24 cellular contexts compared by ENCODE assay signal in the genomic region with DNA sequence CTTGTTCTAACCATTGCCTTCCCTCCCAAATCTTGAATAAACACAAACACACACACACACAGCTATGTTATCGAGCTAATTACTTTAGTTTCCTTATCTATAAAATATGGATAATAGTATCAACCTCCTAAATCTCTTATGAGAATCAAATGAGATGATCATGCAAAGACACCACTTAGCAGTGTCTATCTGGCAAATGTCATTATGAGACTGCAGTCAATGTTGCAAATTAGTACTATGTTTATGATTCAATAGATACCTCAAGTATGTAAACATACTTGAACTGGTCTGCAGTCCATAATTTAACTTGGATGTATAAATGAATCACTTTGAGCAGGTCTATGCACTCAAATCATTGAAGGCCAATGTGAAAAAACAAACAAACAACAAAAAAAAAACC. TPM values are rescaled to one million over a fixed set of nuclear protein-coding genes. Genes with fewer than 3 reads are reported as not detected.
"Had no signal": no experiment of that assay in that cellular context is flagged by ENCODE, and none has a peak within 500 bp of the region (broad histone marks: within the 10 kb centered on the region; RNA-seq: fewer than 3 reads in every experiment).

No MANE protein-coding gene starts in this region.

- H3K36me3 ChIP-seq: esophagus squamous epithelium, left ventricle myocardium inferior, lower lobe of right lung, neural progenitor cell, pancreas, thoracic aorta had no signal

- H2AFZ ChIP-seq: neural progenitor cell had no signal

- H3K27me3 ChIP-seq: esophagus squamous epithelium, foreskin keratinocyte, neural progenitor cell, pancreas had no signal

- H3K9me3 ChIP-seq: lower lobe of right lung, pancreas, thoracic aorta had no signal

- H3K9me3 Mint-ChIP-seq: dendritic cell treated with granulocyte-macrophage colony-stimulating factor and Interleukin-4, amounts not matched to agents 40 ng/mL and 50 ng/mL, for 4 days; effector memory CD8-positive, alpha-beta T cell; natural killer cell treated with Interleukin-12 subunit alpha and Interleukin-12 subunit beta and Interleukin-15 and Interleukin-18, amount 100 ng/mL, for 72 hours; type B pancreatic cell had no signal

- H3K4me2 ChIP-seq: neural progenitor cell had no signal

- H3K4me3 Mint-ChIP-seq: dendritic cell treated with granulocyte-macrophage colony-stimulating factor and Interleukin-4, amounts not matched to agents 40 ng/mL and 50 ng/mL, for 4 days; effector memory CD8-positive, alpha-beta T cell; immature natural killer cell; memory B cell; natural killer cell treated with Interleukin-12 subunit alpha and Interleukin-12 subunit beta and Interleukin-15 and Interleukin-18, amount 100 ng/mL, for 72 hours; neural progenitor cell; stimulated activated memory B cell treated with anti-CD40 and anti-IgM and Interleukin-4, amounts not matched to agents 10 μg/mL and 1 μg/mL and 100 μg/mL, for 72 hours; stimulated activated naive CD8-positive, alpha-beta T cell treated with anti-CD3 and anti-CD28 coated beads, Interleukin-15, amount 100 ng/mL, for 72 hours; type B pancreatic cell had no signal

- H3K27ac ChIP-seq: epithelial cell of prostate, esophagus squamous epithelium, foreskin keratinocyte, left ventricle myocardium inferior, lower lobe of right lung, neural progenitor cell, pancreas, thoracic aorta had no signal

- H3K4me3 ChIP-seq: esophagus squamous epithelium, left ventricle myocardium inferior, lower lobe of right lung, neural progenitor cell, pancreas, thoracic aorta had no signal

- H3K4me1 ChIP-seq: esophagus squamous epithelium, foreskin keratinocyte, left ventricle myocardium inferior, lower lobe of right lung, pancreas had no signal

- H3K36me3 Mint-ChIP-seq: stimulated activated memory B cell treated with anti-CD40 and anti-IgM and Interleukin-4, amounts not matched to agents 10 μg/mL and 1 μg/mL and 100 μg/mL, for 72 hours; type B pancreatic cell had no signal

- H3K4me1 Mint-ChIP-seq: memory B cell; stimulated activated memory B cell treated with anti-CD40 and anti-IgM and Interleukin-4, amounts not matched to agents 10 μg/mL and 1 μg/mL and 100 μg/mL, for 72 hours; stimulated activated naive CD8-positive, alpha-beta T cell treated with anti-CD3 and anti-CD28 coated beads, Interleukin-15, amount 100 ng/mL, for 72 hours had no signal

- H3K27ac Mint-ChIP-seq: dendritic cell treated with granulocyte-macrophage colony-stimulating factor and Interleukin-4, amounts not matched to agents 40 ng/mL and 50 ng/mL, for 4 days; effector memory CD8-positive, alpha-beta T cell; immature natural killer cell; memory B cell; natural killer cell treated with Interleukin-12 subunit alpha and Interleukin-12 subunit beta and Interleukin-15 and Interleukin-18, amount 100 ng/mL, for 72 hours; neural progenitor cell; progenitor cell of endocrine pancreas; stimulated activated memory B cell treated with anti-CD40 and anti-IgM and Interleukin-4, amounts not matched to agents 10 μg/mL and 1 μg/mL and 100 μg/mL, for 72 hours; stimulated activated naive CD8-positive, alpha-beta T cell treated with anti-CD3 and anti-CD28 coated beads, Interleukin-15, amount 100 ng/mL, for 72 hours; type B pancreatic cell had no signal

- DNase-seq: effector memory CD8-positive, alpha-beta T cell; esophagus squamous epithelium; foreskin keratinocyte; immature natural killer cell; kidney; left cardiac atrium; left ventricle myocardium inferior; lower lobe of right lung; midbrain; nucleus accumbens; pancreas; right cardiac atrium; stimulated activated CD4-positive, alpha-beta T cell treated with anti-CD3 and anti-CD28 coated beads, Interleukin-4, amount 100 ng/mL, for 1 hour; stimulated activated naive CD8-positive, alpha-beta T cell treated with anti-CD3 and anti-CD28 coated beads, Interleukin-15, amount 100 ng/mL, for 72 hours; substantia nigra had no signal

- H3K9ac ChIP-seq: neural progenitor cell had no signal

- H3K27me3 Mint-ChIP-seq: dendritic cell treated with granulocyte-macrophage colony-stimulating factor and Interleukin-4, amounts not matched to agents 40 ng/mL and 50 ng/mL, for 4 days; memory B cell; natural killer cell treated with Interleukin-12 subunit alpha and Interleukin-12 subunit beta and Interleukin-15 and Interleukin-18, amount 100 ng/mL, for 72 hours; progenitor cell of endocrine pancreas; stimulated activated naive CD8-positive, alpha-beta T cell treated with anti-CD3 and anti-CD28 coated beads, Interleukin-15, amount 100 ng/mL, for 72 hours; type B pancreatic cell had no signal

- ATAC-seq: effector memory CD8-positive, alpha-beta T cell; foreskin keratinocyte; left cardiac atrium; lower lobe of right lung; natural killer cell treated with Interleukin-12 subunit alpha and Interleukin-12 subunit beta and Interleukin-15 and Interleukin-18, amount 100 ng/mL, for 72 hours; pancreas; right cardiac atrium; stimulated activated memory B cell treated with anti-CD40 and anti-IgM and Interleukin-4, amounts not matched to agents 10 μg/mL and 1 μg/mL and 100 μg/mL, for 72 hours; stimulated activated naive CD8-positive, alpha-beta T cell treated with anti-CD3 and anti-CD28 coated beads, Interleukin-15, amount 100 ng/mL, for 72 hours had no signal

RNA-seq across cellular contexts. Expression of a gene that starts 22.2 kb away (rescaled TPM):
- total RNA-seq: progenitor cell of endocrine pancreas had no signal
